In the genomic region with DNA sequence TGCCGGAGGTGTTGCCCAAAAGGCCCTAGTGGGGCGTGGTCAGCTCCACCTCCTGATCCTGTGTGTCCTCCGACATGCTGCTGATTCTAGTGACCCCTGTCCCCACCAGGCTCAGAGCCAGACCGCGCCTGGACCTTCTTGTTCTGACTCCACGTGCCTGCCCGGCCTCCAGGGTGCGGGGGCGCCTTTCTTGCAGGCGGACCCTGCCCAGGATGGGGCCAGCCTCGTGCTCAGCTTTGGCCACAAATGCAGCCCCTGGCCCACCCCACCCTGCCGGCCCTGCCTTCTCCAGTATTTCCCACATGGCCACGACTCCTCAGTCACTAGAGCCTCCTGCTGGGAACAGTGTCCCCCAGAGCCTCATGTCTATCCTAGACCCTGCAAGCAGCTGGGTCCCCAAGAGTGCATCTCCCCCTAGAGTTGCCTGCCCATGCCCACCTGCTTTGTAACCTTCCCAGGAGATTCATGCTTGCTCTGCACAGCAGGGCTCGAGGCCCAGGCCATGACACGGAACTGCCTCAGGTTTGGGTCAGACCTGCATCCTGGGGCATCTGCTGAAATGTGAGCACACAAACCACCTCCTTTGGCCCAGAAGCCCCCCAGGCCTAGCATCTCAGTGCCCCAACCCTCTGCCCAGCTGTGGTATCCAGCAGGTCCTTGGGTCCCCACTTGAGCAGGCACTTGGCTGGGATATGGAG, we compare ENCODE assay signal across 26 cellular contexts. TPM values are rescaled to one million over a fixed set of nuclear protein-coding genes. Genes with fewer than 3 reads are reported as not detected.
A peak's percentile ranks its signal among the peaks of the same experiment; 100 is the strongest.
DNase-seq lines count a peak whose midpoint lies in the region; ATAC-seq, FAIRE-seq and TF ChIP-seq lines count a peak whose summit lies in the region.
"Had no signal": no experiment of that assay in that cellular context is flagged by ENCODE, and none has a peak within 500 bp of the region (broad histone marks: within the 10 kb centered on the region; RNA-seq: fewer than 3 reads in every experiment).

No MANE protein-coding gene starts in this region.

- no peak overlapping the region for H3K9ac ChIP-seq in H1 (replicated peaks in 1 of 4; ENCODE audit: extremely low read depth in 1 of 4, low read depth in 3 of 4, low read length in 3 of 4)

- peak overlapping the region; percentile 0; the same call in 1 of the 2 replicates for H2AK5ac ChIP-seq in H1 (ENCODE audit: low read depth, low read length)

- no peaks in the 10 kb centered on the region for H3K79me2 ChIP-seq in GM23338 (replicated peaks; ENCODE audit: insufficient read depth)
- H3K79me2 ChIP-seq in H1 (ENCODE audit: control insufficient read depth in 1 of 2, insufficient read depth in 2 of 2, low read length in 2 of 2): no peaks in the 10 kb centered on the region

- CTCF ChIA-PET in H1 (lab: Charles Lee; ENCODE audit: partially characterized antibody): interaction anchor here (0.7 to 3.8 kb wide), 13 partner anchors 11 to 81 kb away, joined by 3 to 42 read pairs (median 5); no protein-coding TSS in a partner anchor

- H3K4me2 ChIP-seq in GM23338 (peak overlapping the region; percentile 92), H1 (ENCODE audit: insufficient read depth in 1 of 2, low read depth in 2 of 2, low read length in 2 of 2) (peak overlapping the region in 1 of 2 experiments; percentile 41; a peak in 2 of 4 replicates)

- POLR2A ChIA-PET in H1 (lab: Charles Lee; ENCODE audit: partially characterized antibody): interaction anchor here (0.8 to 1.9 kb wide), 8 partner anchors 9 to 117 kb away, joined by 3 to 6 read pairs (median 3); no protein-coding TSS in a partner anchor

- H2AFZ ChIP-seq in GM23338 (peak overlapping the region; percentile 96), H1 (ENCODE audit: low read length) (no peak overlapping the region)

- no peak overlapping the region for H3K4ac ChIP-seq in H1 (replicated peaks; ENCODE audit: insufficient read length, low read depth, low read length)

- H4K5ac ChIP-seq in H1 (ENCODE audit: insufficient read length, low read depth, low read length): no peak overlapping the region

- H4K91ac ChIP-seq in H1 (replicated peaks; ENCODE audit: insufficient read length, low read length): no peak overlapping the region

- no peak for TF ChIP-seq CTCF in GM23338 (conservative IDR thresholded peaks at IDR 0.05; ENCODE audit: low read depth in 2 of 2)
- no peak for TF ChIP-seq CTCF in H1 (IDR thresholded peaks at IDR 0.05; ENCODE audit: control extremely low read depth in 1 of 3, insufficient read depth in 1 of 3, low read depth in 1 of 3, low read length in 3 of 3)

- peaks cover 4% of the 10 kb centered on the region; the same call in 2 of the 3 replicates for H3K36me3 Mint-ChIP-seq in GM23338 (ENCODE audit: low read depth)
- H3K36me3 Mint-ChIP-seq in memory B cell: peaks cover 6% of the 10 kb centered on the region
- H3K36me3 Mint-ChIP-seq: CD4-positive, CD25-positive, alpha-beta regulatory T cell; type B pancreatic cell had no signal

- H3K18ac ChIP-seq in H1 (ENCODE audit: extremely low read depth, low read length): no peak overlapping the region

- no peaks in the 10 kb centered on the region for H3K9me2 ChIP-seq in GM23338 (ENCODE audit: insufficient read depth)

- FAIRE-seq in H1 (lab: Jason Lieb, UNC) (no peak), small intestine (lab: Jason Lieb, UNC) (no peak)
- FAIRE-seq: D721Med, keratinocyte had no signal

- H2BK12ac ChIP-seq in H1 (ENCODE audit: low read depth, low read length): 0 out of 2 replicates have a peak overlapping the region, but pooled peaks have one; percentile 50

- no peak overlapping the region for H2BK15ac ChIP-seq in H1 (ENCODE audit: low read length)

- H3K27me3 ChIP-seq in GM23338 (ENCODE audit: insufficient read depth): peaks cover 6% of the 10 kb centered on the region; the same call in 1 of the 2 replicates
- 0 out of 7 replicates have a peak, but pooled peaks cover 0 to 2% (median 0%) of the 10 kb centered on the region in 4 experiments for H3K27me3 ChIP-seq in H1 (replicated peaks in 1 of 4; ENCODE audit: control insufficient read depth in 3 of 4, extremely low read depth in 1 of 4, insufficient read depth in 3 of 4, low read length in 3 of 4)
- H3K27me3 ChIP-seq in small intestine (ENCODE audit: control insufficient read depth in 2 of 2, insufficient read depth in 2 of 2, low read length in 2 of 2): no peaks in the 10 kb centered on the region

- WGBS in H1 (ENCODE audit: extremely low coverage in 1 of 2, insufficient coverage in 1 of 2, insufficient read length in 1 of 2, insufficient replicate concordance in 2 of 2, low coverage in 1 of 2, low lambda C conversion rate in 2 of 2, missing lambda C conversion rate in 1 of 2), 2 experiments: 85% methylated on average over 14 of the region's 15 CpGs; no CpG with 5 or more reads in 1 of the 2 experiments
- 26 to 66% (median 50%) methylated on average over 13 to 15 of the region's 15 CpGs for WGBS in small intestine, 3 donors

- ATAC-seq in GM23338: peak; percentile 10
- ATAC-seq in memory B cell (ENCODE audit: low read depth): no peak

- in situ Hi-C loops in ACHN (cut with HindIII; ENCODE audit: low pct_ligation_motif_present, low pct_unique_long_range_greater_than_20kb, low sequenced_read_pairs): no loop called here

- TF ChIP-seq POLR2A in H1 (IDR thresholded peaks at IDR 0.05; ENCODE audit: control extremely low read depth in 1 of 2, low read depth in 2 of 2, low read length in 2 of 2): no peak

- no peak overlapping the region for H2BK5ac ChIP-seq in H1 (ENCODE audit: low read depth, low read length)

- no peak overlapping the region for H3K27ac Mint-ChIP-seq in GM23338
- H3K27ac Mint-ChIP-seq in memory B cell: no peak overlapping the region
- H3K27ac Mint-ChIP-seq: activated naive CD8-positive, alpha-beta T cell treated with anti-CD3 and anti-CD28 coated beads, Interleukin-2, amount 50 U/mL, for 24 hours; activated T-cell treated with anti-CD3 and anti-CD28 coated beads, Interleukin-2, amount 50 U/mL, for 72 hours; CD4-positive, CD25-positive, alpha-beta regulatory T cell; dendritic cell treated with granulocyte-macrophage colony-stimulating factor and Interleukin-4, amounts not matched to agents 40 ng/mL and 50 ng/mL, for 4 days; type B pancreatic cell had no signal

- no peak overlapping the region for H2BK120ac ChIP-seq in H1 (replicated peaks; ENCODE audit: low read depth, low read length)

- peaks cover 6% of the 10 kb centered on the region; the same call in 1 of the 2 replicates for H3K23me2 ChIP-seq in H1 (ENCODE audit: low read depth, low read length)

- peak; percentile 57 for DNase-seq in GM23338 (ENCODE audit: low spot score)
- no peak for DNase-seq in H1 (ENCODE audit: low read depth in 1 of 2, low spot score in 2 of 2)
- DNase-seq in memory B cell (ENCODE audit: low spot score in 2 of 2): no peak
- peak; percentile 44 for DNase-seq in small intestine
- no peak for DNase-seq in stimulated activated CD4-positive, alpha-beta T cell treated with anti-CD3 and anti-CD28 coated beads, Interleukin-12 subunit alpha, Interleukin-12 subunit beta, amount 100 ng/mL, for 4 hours
- DNase-seq in ACHN: no peak
- DNase-seq in HuH-7 (ENCODE audit: low spot score): no peak
- DNase-seq: activated CD4-positive, alpha-beta T cell treated with anti-CD3 and anti-CD28 coated beads, Interleukin-2, amount 50 U/mL, for 48 hours; activated CD4-positive, CD25-positive, alpha-beta regulatory T cell treated with anti-CD3 and anti-CD28 coated beads, Interleukin-2, amount 50 U/mL, for 72 hours; CD4-positive, CD25-positive, alpha-beta regulatory T cell; central memory CD4-positive, alpha-beta T cell; DND-41; lower lobe of right lung; NCI-H1417; NCI-H2029 treated with DMSO at 0.1 percent for 48 hours; NCI-H2227 treated with DMSO at 0.1 percent for 48 hours; NK-92 treated with Interleukin-12 subunit alpha and Interleukin-12 subunit beta, amount 100 ng/mL, for 24 hours; stimulated activated CD4-positive, alpha-beta T cell treated with anti-CD3 and anti-CD28 coated beads, Interleukin-4, amount 100 ng/mL, for 24 hours had no signal

- H3K27ac ChIP-seq in GM23338 (ENCODE audit: low read depth) (no peak overlapping the region), H1 (ENCODE audit: low read depth, low read length) (no peak overlapping the region), small intestine (ENCODE audit: low read depth in 1 of 2, low read length in 1 of 2) (no peak overlapping the region)
- H3K27ac ChIP-seq: lower lobe of right lung had no signal

- H3K14ac ChIP-seq in H1 (ENCODE audit: insufficient read length): no peak overlapping the region

- H3K56ac ChIP-seq in H1 (replicated peaks; ENCODE audit: insufficient read length, low read depth, low read length): no peak overlapping the region

- H3K36me3 ChIP-seq in GM23338 (ENCODE audit: insufficient read depth) (no peaks in the 10 kb centered on the region), H1 (ENCODE audit: control insufficient read depth in 2 of 4, insufficient read depth in 4 of 4, low read length in 3 of 4) (no peaks in the 10 kb centered on the region), small intestine (ENCODE audit: control insufficient read depth in 2 of 2, insufficient read depth in 2 of 2, low read length in 2 of 2) (no peaks in the 10 kb centered on the region)
- H3K36me3 ChIP-seq: HAP-1, lower lobe of right lung had no signal

- 0 out of 2 replicates have a peak overlapping the region, but pooled peaks have one; percentile 32 for H2BK20ac ChIP-seq in H1 (ENCODE audit: low read length)

- H3K9me3 Mint-ChIP-seq in GM23338 (no peaks in the 10 kb centered on the region), memory B cell (no peaks in the 10 kb centered on the region)
- H3K9me3 Mint-ChIP-seq: activated naive CD8-positive, alpha-beta T cell treated with anti-CD3 and anti-CD28 coated beads, Interleukin-2, amount 50 U/mL, for 24 hours; activated T-cell treated with anti-CD3 and anti-CD28 coated beads, Interleukin-2, amount 50 U/mL, for 72 hours; dendritic cell treated with granulocyte-macrophage colony-stimulating factor and Interleukin-4, amounts not matched to agents 40 ng/mL and 50 ng/mL, for 4 days; type B pancreatic cell had no signal

- peaks cover 18% of the 10 kb centered on the region; the same call in 1 of the 2 replicates for H3F3A ChIP-seq in GM23338 (replicated peaks; ENCODE audit: low read depth)

- H3K27me3 Mint-ChIP-seq in GM23338 (ENCODE audit: insufficient read depth, low read depth, poor library complexity) (peaks cover 40% of the 10 kb centered on the region), memory B cell (no peaks in the 10 kb centered on the region)
- H3K27me3 Mint-ChIP-seq: activated naive CD8-positive, alpha-beta T cell treated with anti-CD3 and anti-CD28 coated beads, Interleukin-2, amount 50 U/mL, for 24 hours; CD4-positive, CD25-positive, alpha-beta regulatory T cell had no signal

- H3K23ac ChIP-seq in H1 (ENCODE audit: insufficient read length): no peak overlapping the region

- H3K79me1 ChIP-seq in H1 (ENCODE audit: low read depth, low read length): 0 out of 2 replicates have a peak, but pooled peaks cover 2% of the 10 kb centered on the region

- H3K4me1 Mint-ChIP-seq in GM23338 (peaks cover 31% of the 10 kb centered on the region), memory B cell (peaks cover 10% of the 10 kb centered on the region)
- H3K4me1 Mint-ChIP-seq: activated naive CD8-positive, alpha-beta T cell treated with anti-CD3 and anti-CD28 coated beads, Interleukin-2, amount 50 U/mL, for 24 hours had no signal

- H4K20me1 ChIP-seq in GM23338 (replicated peaks; ENCODE audit: insufficient read depth): no peaks in the 10 kb centered on the region
- H4K20me1 ChIP-seq in H1 (replicated peaks in 1 of 2; ENCODE audit: control insufficient read depth in 1 of 2, insufficient read depth in 2 of 2, low read length in 2 of 2): peaks cover 0 to 4% of the 10 kb centered on the region in 2 experiments

- no peak for TF ChIP-seq EP300 in H1 (IDR thresholded peaks at IDR 0.05; ENCODE audit: borderline replicate concordance in 1 of 2, low read depth in 2 of 2, low read length in 2 of 2)

- H3K4me3 ChIP-seq in GM23338 (peak overlapping the region; percentile 65), H1 (ENCODE audit: extremely low read depth in 1 of 4, insufficient read depth in 2 of 4, low read depth in 3 of 4, low read length in 4 of 4) (no peak overlapping the region), small intestine (ENCODE audit: low read depth in 1 of 2, low read length in 2 of 2) (no peak overlapping the region)
- H3K4me3 ChIP-seq: HAP-1, lower lobe of right lung had no signal

- H3K9me3 ChIP-seq in H1 (ENCODE audit: insufficient read depth in 2 of 2, low read depth in 1 of 2, low read length in 1 of 2) (no peaks in the 10 kb centered on the region), small intestine (ENCODE audit: control insufficient read depth, low read depth) (no peaks in the 10 kb centered on the region)
- H3K9me3 ChIP-seq: HAP-1, lower lobe of right lung had no signal

- no peak for TF ChIP-seq RAD21 in H1 (IDR thresholded peaks at IDR 0.05 in 1 of 2, conservative IDR thresholded peaks at IDR 0.05 in 1 of 2; ENCODE audit: low read depth in 2 of 2, low read length in 2 of 2)

- H3K4me1 ChIP-seq in GM23338 (ENCODE audit: insufficient read depth) (peaks cover 23% of the 10 kb centered on the region), H1 (replicated peaks in 1 of 4; ENCODE audit: control insufficient read depth in 3 of 4, insufficient read depth in 4 of 4, low read length in 3 of 4) (peaks cover 0 to 3% (median 3%) of the 10 kb centered on the region in 4 experiments; a peak in 5 of 7 replicates), small intestine (ENCODE audit: control insufficient read depth in 2 of 2, insufficient read depth in 1 of 2, low read depth in 1 of 2, low read length in 1 of 2) (no peaks in the 10 kb centered on the region)
- H3K4me1 ChIP-seq: HAP-1 had no signal

- H4K8ac ChIP-seq in H1 (ENCODE audit: extremely low read depth, insufficient read depth, low read length): peak overlapping the region; percentile 74; the same call in 1 of the 2 replicates

- H3K4me3 Mint-ChIP-seq in GM23338: peak overlapping the region; percentile 60
- peak overlapping the region; percentile 11 for H3K4me3 Mint-ChIP-seq in memory B cell
- H3K4me3 Mint-ChIP-seq: activated naive CD8-positive, alpha-beta T cell treated with anti-CD3 and anti-CD28 coated beads, Interleukin-2, amount 50 U/mL, for 24 hours; activated T-cell treated with anti-CD3 and anti-CD28 coated beads, Interleukin-2, amount 50 U/mL, for 72 hours; CD4-positive, CD25-positive, alpha-beta regulatory T cell; dendritic cell treated with granulocyte-macrophage colony-stimulating factor and Interleukin-4, amounts not matched to agents 40 ng/mL and 50 ng/mL, for 4 days; type B pancreatic cell had no signal

RNA-seq across cellular contexts. Expression of a gene that starts 27.0 kb away (rescaled TPM):
- total RNA-seq in GM23338 (2014; rRNA removed; shearing (Covaris generic)): 59.3 and 59.5 TPM in 2 replicates
- 38.0 and 38.9 TPM in 2 replicates for polyA plus RNA-seq in GM23338 (2016; fragmentation: Nextera tagmentation; extraction: Ambion mirVana)
- total RNA-seq in H1 (2021; fragmentation: NEBNext Ultra II Directional; extraction: Animal tissue kit (Norgen Biotek cat#: 25700)): 41.9 and 47.8 TPM in 2 replicates
- polyA plus RNA-seq in H1 (2011; rRNA removed): 103 and 153 TPM in 2 replicates
- 80.8 TPM for polyA plus RNA-seq in H1 (2011; cell fraction: cytosol; rRNA removed)
- polyA plus RNA-seq in H1 (2011; cell fraction: nucleus; rRNA removed): 202 TPM
- polyA plus RNA-seq in H1 (2012, experiment 1 of 2): 26.3 to 50.2 TPM (median 47.7 TPM) in 4 replicates
- 46.4 TPM for polyA plus RNA-seq in H1 (2012, experiment 2 of 2)
- 62.3 TPM for polyA plus RNA-seq in H1 (2013, experiment 1 of 2)
- polyA plus RNA-seq in H1 (2013, experiment 2 of 2): 53.9 TPM
- 46.0 and 81.2 TPM in 2 replicates for polyA minus RNA-seq in H1 (2011; rRNA and poly(A)+ RNA removed)
- polyA minus RNA-seq in H1 (2011; cell fraction: cytosol; rRNA and poly(A)+ RNA removed): 40.2 TPM
- polyA minus RNA-seq in H1 (2011; cell fraction: nucleus; rRNA and poly(A)+ RNA removed): 34.3 TPM
- 10 to 100 TPM in 1 of 3 donors, 1 to 10 TPM in 2; 8.1 to 26.8 (median 9.4) TPM for polyA plus RNA-seq in small intestine

RNA-seq across cellular contexts. Expression of a gene that starts 47.5 kb away (rescaled TPM):
- total RNA-seq in GM23338 (2014; rRNA removed; shearing (Covaris generic)): 5.7 and 7.3 TPM in 2 replicates
- polyA plus RNA-seq in GM23338 (2016; fragmentation: Nextera tagmentation; extraction: Ambion mirVana) (7.3 and 7.6 TPM in 2 replicates), H1 (2011; rRNA removed) (5.9 and 10.5 TPM in 2 replicates), small intestine (1 to 10 TPM; 5.6 to 10.0 (median 8.7) TPM)
- 4.1 and 6.2 TPM in 2 replicates for total RNA-seq in H1 (2021; fragmentation: NEBNext Ultra II Directional; extraction: Animal tissue kit (Norgen Biotek cat#: 25700))
- polyA plus RNA-seq in H1 (2011; cell fraction: cytosol; rRNA removed): 8.0 TPM
- 23.0 TPM for polyA plus RNA-seq in H1 (2011; cell fraction: nucleus; rRNA removed)
- polyA plus RNA-seq in H1 (2012, experiment 1 of 2): 5.2 to 8.6 TPM (median 7.7 TPM) in 4 replicates
- 7.8 TPM for polyA plus RNA-seq in H1 (2012, experiment 2 of 2)
- 5.2 TPM for polyA plus RNA-seq in H1 (2013, experiment 1 of 2)
- polyA plus RNA-seq in H1 (2013, experiment 2 of 2): 4.3 TPM
- 3.4 and 6.9 TPM in 2 replicates for polyA minus RNA-seq in H1 (2011; rRNA and poly(A)+ RNA removed)
- polyA minus RNA-seq in H1 (2011; cell fraction: cytosol; rRNA and poly(A)+ RNA removed): 3.6 TPM
- 5.3 TPM for polyA minus RNA-seq in H1 (2011; cell fraction: nucleus; rRNA and poly(A)+ RNA removed)

RNA-seq across cellular contexts. Expression of a gene that starts 58.8 kb away (rescaled TPM):
- total RNA-seq in GM23338 (2014; rRNA removed; shearing (Covaris generic)): 3.0 and 8.3 TPM in 2 replicates
- 7.4 and 8.1 TPM in 2 replicates for polyA plus RNA-seq in GM23338 (2016; fragmentation: Nextera tagmentation; extraction: Ambion mirVana)
- 2.8 and 4.1 TPM in 2 replicates for total RNA-seq in H1 (2021; fragmentation: NEBNext Ultra II Directional; extraction: Animal tissue kit (Norgen Biotek cat#: 25700))
- 3.7 and 17.8 TPM in 2 replicates for polyA plus RNA-seq in H1 (2011; rRNA removed)
- polyA plus RNA-seq in H1 (2011; cell fraction: cytosol; rRNA removed): 8.9 TPM
- 17.1 TPM for polyA plus RNA-seq in H1 (2011; cell fraction: nucleus; rRNA removed)
- polyA plus RNA-seq in H1 (2012, experiment 1 of 2): 1.4 to 2.8 TPM (median 1.6 TPM) in 4 replicates
- polyA plus RNA-seq in H1 (2012, experiment 2 of 2): 1.7 TPM
- polyA plus RNA-seq in H1 (2013, experiment 1 of 2): 1.1 TPM
- polyA plus RNA-seq in H1 (2013, experiment 2 of 2): 1.5 TPM
- polyA minus RNA-seq in H1 (2011; rRNA and poly(A)+ RNA removed): 0.76 and 2.1 TPM in 2 replicates
- polyA minus RNA-seq in H1 (2011; cell fraction: cytosol; rRNA and poly(A)+ RNA removed): not detected
- 1.4 TPM for polyA minus RNA-seq in H1 (2011; cell fraction: nucleus; rRNA and poly(A)+ RNA removed)
- polyA plus RNA-seq in small intestine: 1 to 10 TPM; 1.5 to 3.2 (median 2.5) TPM
- total RNA-seq: fibroblast of villous mesenchyme had no signal

Comparison
In these comparisons a context has a peak if more than half of its experiments do, and no peak if none do; other contexts are left out.
1. DNase-seq: peak in GM23338 (single experiment) and small intestine (single experiment); none in H1 (0 of 2), memory B cell (0 of 2), stimulated activated CD4-positive, alpha-beta T cell treated with anti-CD3 and anti-CD28 coated beads, Interleukin-12 subunit alpha, Interleukin-12 subunit beta, amount 100 ng/mL, for 4 hours (single experiment), ACHN (single experiment) and HuH-7 (single experiment).